ENCODE assay signal across 24 cellular contexts in the genomic region with DNA sequence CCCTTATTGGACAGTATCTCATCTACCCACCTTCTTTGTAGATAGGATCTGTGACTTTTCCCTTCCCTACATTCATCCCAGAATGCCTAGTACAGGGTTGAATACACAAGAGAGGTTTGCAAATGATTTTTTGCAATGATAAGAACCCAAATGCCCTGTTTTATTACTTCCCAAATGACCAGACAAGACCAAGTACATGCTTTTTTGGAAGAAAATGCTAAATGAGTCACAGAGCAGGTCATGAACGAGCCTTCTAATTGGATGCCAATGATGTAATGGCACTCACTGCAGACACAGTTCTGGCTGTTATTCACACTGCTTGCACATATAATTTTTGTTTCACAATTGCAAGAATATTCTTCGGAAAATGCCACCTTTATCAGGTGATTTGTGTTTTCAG. TPM values are rescaled to one million over a fixed set of nuclear protein-coding genes. Genes with fewer than 3 reads are reported as not detected.
"Had no signal": no experiment of that assay in that cellular context is flagged by ENCODE, and none has a peak within 500 bp of the region (broad histone marks: within the 10 kb centered on the region; RNA-seq: fewer than 3 reads in every experiment).

No MANE protein-coding gene starts in this region.

- H2AFZ ChIP-seq: hepatocyte had no signal

- H3K36me3 ChIP-seq: left ventricle myocardium inferior, lower lobe of right lung, pancreas, stomach, thoracic aorta, transverse colon had no signal

- H3K4me2 ChIP-seq: hepatocyte had no signal

- H3K4me3 Mint-ChIP-seq: naive B cell, nephron had no signal

- H3K9me3 ChIP-seq: left ventricle myocardium inferior, lower lobe of right lung, pancreas, stomach, thoracic aorta, transverse colon had no signal

- H3K27me3 ChIP-seq: hepatocyte, stomach, transverse colon had no signal

- H3K4me1 Mint-ChIP-seq: naive B cell, nephron had no signal

- H3K4me1 ChIP-seq: left ventricle myocardium inferior, lower lobe of right lung, pancreas, stomach, transverse colon had no signal

- ATAC-seq: left cardiac atrium, lower lobe of right lung, pancreas, right cardiac atrium had no signal

- H3K36me3 Mint-ChIP-seq: naive B cell had no signal

- H3K27ac ChIP-seq: hepatocyte, left ventricle myocardium inferior, lower lobe of right lung, pancreas, stomach, thoracic aorta, transverse colon had no signal

- H3K27ac Mint-ChIP-seq: naive B cell, nephron, progenitor cell of endocrine pancreas had no signal

- DNase-seq: dermis blood vessel endothelial cell; erythroblast; foreskin melanocyte; head of caudate nucleus; kidney; left cardiac atrium; left ventricle myocardium inferior; lower lobe of right lung; mesenchymal stem cell; midbrain; naive B cell; occipital lobe; pancreas; right cardiac atrium; small intestine; stimulated activated CD4-positive, alpha-beta T cell treated with anti-CD3 and anti-CD28 coated beads, Interleukin-12 subunit alpha, Interleukin-12 subunit beta, amount 100 ng/mL, for 4 hours; stimulated activated naive CD4-positive, alpha-beta T cell; stomach; substantia nigra; transverse colon had no signal

- H3K79me2 ChIP-seq: hepatocyte had no signal

- H3K4me3 ChIP-seq: hepatocyte, left ventricle myocardium inferior, lower lobe of right lung, pancreas, stomach, thoracic aorta, transverse colon had no signal

- H3K9me3 Mint-ChIP-seq: nephron had no signal

RNA-seq across cellular contexts. Expression of gene GABRQ, which starts 17.8 kb away (rescaled TPM):
- total RNA-seq: dermis blood vessel endothelial cell, left cardiac atrium, left ventricle myocardium inferior, lower lobe of right lung, pancreas, right cardiac atrium, thoracic aorta, transverse colon had no signal
- polyA plus RNA-seq: hepatocyte, pancreas, right cardiac atrium had no signal
